3 cellular contexts compared by ENCODE assay signal in genomic region chr4:121421594-121421993, GRCh38.
TF ChIP-seq lines count a peak whose summit lies in the region.

No MANE protein-coding gene starts in this region.

TF ChIP-seq in SK-N-SH, 30 proteins besides CTCF, POLR2A, EP300 and RAD21 (continued from another document):
- no peak for TF ChIP-seq MAX (IDR thresholded peaks at IDR 0.05; ENCODE audit: low read depth)
- TF ChIP-seq FOXJ3 (CRISPR knock-in tag; IDR thresholded peaks at IDR 0.05), result no peak
- TF ChIP-seq CHD2 (IDR thresholded peaks at IDR 0.05; ENCODE audit: low read length, partially characterized antibody), result no peak
- TF ChIP-seq EZH2phosphoT487 (IDR thresholded peaks at IDR 0.05; ENCODE audit: borderline replicate concordance, low read depth), result no peak
- TF ChIP-seq GATA2 (CRISPR knock-in tag; IDR thresholded peaks at IDR 0.05), result no peak
- TF ChIP-seq IRF3 (IDR thresholded peaks at IDR 0.05; ENCODE audit: low read depth, low read length), result no peak

TF ChIP-seq in SK-N-SH treated with all-trans-retinoic acid at 6 μM for 48 hours, 23 proteins besides CTCF, POLR2A, EP300 and RAD21 (continues in another document):
- TF ChIP-seq CSRNP3 (CRISPR knock-in tag; IDR thresholded peaks at IDR 0.05), result no peak
- TF ChIP-seq TSHZ2 (CRISPR knock-in tag; IDR thresholded peaks at IDR 0.05), result no peak
- no peak for TF ChIP-seq GLIS3 (CRISPR knock-in tag; IDR thresholded peaks at IDR 0.05)
- no peak for TF ChIP-seq ISL1 (CRISPR knock-in tag; IDR thresholded peaks at IDR 0.05)
- TF ChIP-seq ZNF70 (CRISPR knock-in tag; IDR thresholded peaks at IDR 0.05), result no peak
- no peak for TF ChIP-seq CREB5 (CRISPR knock-in tag; IDR thresholded peaks at IDR 0.05; ENCODE audit: low read depth)
- no peak for TF ChIP-seq TCF4 (CRISPR knock-in tag; IDR thresholded peaks at IDR 0.05; ENCODE audit: borderline replicate concordance)
- TF ChIP-seq ZFP3 (CRISPR knock-in tag; IDR thresholded peaks at IDR 0.05), result no peak
- no peak for TF ChIP-seq ZNF565 (CRISPR knock-in tag; conservative IDR thresholded peaks at IDR 0.05; ENCODE audit: low read depth)
- no peak for TF ChIP-seq ZC3H10 (CRISPR knock-in tag; IDR thresholded peaks at IDR 0.05)
- TF ChIP-seq ARNTL (CRISPR knock-in tag; IDR thresholded peaks at IDR 0.05; ENCODE audit: borderline replicate concordance, low read depth), result no peak
- no peak for TF ChIP-seq PATZ1 (CRISPR knock-in tag; IDR thresholded peaks at IDR 0.05; ENCODE audit: borderline replicate concordance)
- no peak for TF ChIP-seq RARB (CRISPR knock-in tag; IDR thresholded peaks at IDR 0.05)
- no peak for TF ChIP-seq SNAI2 (CRISPR knock-in tag; IDR thresholded peaks at IDR 0.05)
- no peak for TF ChIP-seq ESRRG (CRISPR knock-in tag; IDR thresholded peaks at IDR 0.05)
- TF ChIP-seq BACH2 (CRISPR knock-in tag; IDR thresholded peaks at IDR 0.05; ENCODE audit: borderline replicate concordance), result no peak
- no peak for TF ChIP-seq POU6F1 (CRISPR knock-in tag; IDR thresholded peaks at IDR 0.05; ENCODE audit: borderline replicate concordance, low read depth)
- TF ChIP-seq CSDC2 (CRISPR knock-in tag; IDR thresholded peaks at IDR 0.05), result no peak
- TF ChIP-seq OSR1 (CRISPR knock-in tag; IDR thresholded peaks at IDR 0.05), result no peak

TF ChIP-seq in H1, 55 proteins besides CTCF, POLR2A, EP300 and RAD21 (continued from another document):
- no peak for TF ChIP-seq ATF2 (IDR thresholded peaks at IDR 0.05; ENCODE audit: low read length)
